10 cellular contexts compared by ENCODE assay signal in genomic region chr10:112383325-112383724, GRCh38. TPM values are rescaled to one million over a fixed set of nuclear protein-coding genes. Genes with fewer than 3 reads are reported as not detected.
DNase-seq lines count a peak whose midpoint lies in the region; ATAC-seq and TF ChIP-seq lines count a peak whose summit lies in the region.
"Had no signal": no experiment of that assay in that cellular context is flagged by ENCODE, and none has a peak within 500 bp of the region (broad histone marks: within the 10 kb centered on the region; RNA-seq: fewer than 3 reads in every experiment).

No MANE protein-coding gene starts in this region.

- peak overlapping the region; percentile 67 for H2AFZ ChIP-seq in neuronal stem cell (ENCODE audit: low read length)

- H3K27me3 ChIP-seq in colonic mucosa (no peaks in the 10 kb centered on the region), neuronal stem cell (ENCODE audit: control insufficient read depth in 3 of 3, insufficient read depth in 3 of 3, low read depth in 1 of 3, low read length in 3 of 3) (no peaks in the 10 kb centered on the region)

- H4K8ac ChIP-seq in neuronal stem cell (ENCODE audit: low read depth, low read length): no peak overlapping the region

- no peak overlapping the region for H4K91ac ChIP-seq in neuronal stem cell (ENCODE audit: low read depth, low read length, poor library complexity)

- DNase-seq in COLO829 (ENCODE audit: low spot score): peak; percentile 35
- DNase-seq in HUDEP-2 (lab: John Stamatoyannopoulos, UW; ENCODE audit: unreplicated experiment in 76 of 76): peak in 63 of 76 experiments; percentile 8 to 81 (median 46)
- DNase-seq in colonic mucosa: peak; percentile 71
- no peak for DNase-seq in neuronal stem cell (ENCODE audit: low spot score)
- DNase-seq in pons (ENCODE audit: low spot score): no peak

- intact Hi-C loops in colonic mucosa (cut with DNase I): no loop called here

- no peak overlapping the region for H2BK5ac ChIP-seq in neuronal stem cell (ENCODE audit: low read length)

- H3K36me3 ChIP-seq in colonic mucosa (no peaks in the 10 kb centered on the region), neuronal stem cell (replicated peaks in 1 of 2; ENCODE audit: control insufficient read depth in 2 of 2, insufficient read depth in 2 of 2, low read length in 2 of 2) (no peaks in the 10 kb centered on the region)
- H3K36me3 ChIP-seq: thoracic aorta had no signal

- H3K4me3 ChIP-seq in colonic mucosa (no peak overlapping the region), neuronal stem cell (ENCODE audit: low read length in 2 of 2) (no peak overlapping the region)
- H3K4me3 ChIP-seq: thoracic aorta had no signal

- no peak overlapping the region for H3K18ac ChIP-seq in neuronal stem cell (ENCODE audit: low read length)

- H3K27ac ChIP-seq in colonic mucosa: peak overlapping the region; percentile 70
- no peak overlapping the region for H3K27ac ChIP-seq in neuronal stem cell (replicated peaks; ENCODE audit: low read length)
- H3K27ac ChIP-seq: thoracic aorta had no signal

- H2BK12ac ChIP-seq in neuronal stem cell (ENCODE audit: low read length): no peak overlapping the region

- H3K4me1 ChIP-seq in colonic mucosa (peaks cover 7% of the 10 kb centered on the region), neuronal stem cell (ENCODE audit: control insufficient read depth in 2 of 2, insufficient read depth in 1 of 2, low read depth in 1 of 2, low read length in 2 of 2) (peaks cover 0 to 8% of the 10 kb centered on the region in 2 donors)

- ATAC-seq in HG03196 (IDR thresholded peaks at IDR 0.05; ENCODE audit: unreplicated experiment): no peak
- ATAC-seq in HG03095 (IDR thresholded peaks at IDR 0.05; ENCODE audit: unreplicated experiment): no peak
- no peak for ATAC-seq in HG03108 (IDR thresholded peaks at IDR 0.05; ENCODE audit: unreplicated experiment)
- ATAC-seq: Panc1 had no signal

- no CpG with 5 or more reads among the region's 3 CpGs for WGBS in neuronal stem cell (ENCODE audit: extremely low coverage in 2 of 2, insufficient read length in 2 of 2, insufficient replicate concordance in 1 of 2), 2 donors

- no peak overlapping the region for H3K4ac ChIP-seq in neuronal stem cell (ENCODE audit: low read length)

- H2BK120ac ChIP-seq in neuronal stem cell (ENCODE audit: low read depth, low read length): no peak overlapping the region

- no peak for TF ChIP-seq CTCF in colonic mucosa (IDR thresholded peaks at IDR 0.05)

- H3K4me2 ChIP-seq in neuronal stem cell (ENCODE audit: insufficient read depth, low read length, poor library complexity, severe bottlenecking): no peak overlapping the region

- no peak overlapping the region for H3K14ac ChIP-seq in neuronal stem cell (ENCODE audit: low read length)

- H3K79me1 ChIP-seq in neuronal stem cell (ENCODE audit: low read depth, low read length): no peaks in the 10 kb centered on the region

- H3K9me3 ChIP-seq in colonic mucosa: no peaks in the 10 kb centered on the region
- H3K9me3 ChIP-seq in neuronal stem cell (replicated peaks in 1 of 2; ENCODE audit: control insufficient read depth in 2 of 2, insufficient read depth in 1 of 2, low read depth in 1 of 2, low read length in 2 of 2): no peaks in the 10 kb centered on the region
- H3K9me3 ChIP-seq: thoracic aorta had no signal

- no peak overlapping the region for H2AK5ac ChIP-seq in neuronal stem cell (ENCODE audit: low read depth, low read length)

- H3K9ac ChIP-seq in colonic mucosa (ENCODE audit: low read depth in 2 of 2, low read length in 2 of 2) (peak overlapping the region in 1 of 2 donors; percentile 66), neuronal stem cell (ENCODE audit: low read depth, low read length, poor library complexity) (no peak overlapping the region)

- no peak overlapping the region for H3K23ac ChIP-seq in neuronal stem cell (ENCODE audit: low read depth, low read length, poor library complexity)

- H2BK15ac ChIP-seq in neuronal stem cell (ENCODE audit: low read length): no peak overlapping the region

RNA-seq across cellular contexts. Expression of gene ACSL5, which starts 9.4 kb away (rescaled TPM):
- total RNA-seq in colonic mucosa: 100 to 1,000 TPM; 208 to 218 TPM
- polyA plus RNA-seq in neuronal stem cell (2013, experiment 1 of 2): not detected
- 0.01 TPM for polyA plus RNA-seq in neuronal stem cell (2013, experiment 2 of 2)

Comparison
In these comparisons a context has a peak if more than half of its experiments do, and no peak if none do; other contexts are left out.
1. DNase-seq: peak in COLO829 (single experiment), HUDEP-2 (63 of 76) and colonic mucosa (single experiment); none in neuronal stem cell (single experiment) and pons (single experiment).